Comparison of ENCODE assay signal across 22 cellular contexts in genomic region chr13:95049772-95050171, GRCh38.
"Had no signal": no experiment of that assay in that cellular context is flagged by ENCODE, and none has a peak within 500 bp of the region (broad histone marks: within the 10 kb centered on the region; RNA-seq: fewer than 3 reads in every experiment).

No MANE protein-coding gene starts in this region.

- H3K27me3 Mint-ChIP-seq: activated CD8-positive, alpha-beta memory T cell treated with anti-CD3 and anti-CD28 coated beads, Interleukin-2, amount 10 ng/mL, durations not matched to agents 7 days and 5 days; activated CD8-positive, alpha-beta T cell treated with anti-CD3 and anti-CD28 coated beads for 36 hours; natural killer cell treated with Interleukin-12 subunit alpha and Interleukin-12 subunit beta and Interleukin-15 and Interleukin-18, amount 100 ng/mL, for 72 hours; progenitor cell of endocrine pancreas; stimulated activated naive B cell treated with anti-CD40 and anti-IgM and Interleukin-4, amounts not matched to agents 10 μg/mL and 1 μg/mL and 100 μg/mL, for 72 hours had no signal

- H3K27me3 ChIP-seq: heart right ventricle, sigmoid colon, upper lobe of left lung had no signal

- ATAC-seq: activated CD8-positive, alpha-beta memory T cell treated with anti-CD3 and anti-CD28 coated beads, Interleukin-2, amount 10 ng/mL, durations not matched to agents 7 days and 5 days; activated CD8-positive, alpha-beta T cell treated with anti-CD3 and anti-CD28 coated beads for 36 hours; heart right ventricle; left cardiac atrium; natural killer cell treated with Interleukin-12 subunit alpha and Interleukin-12 subunit beta and Interleukin-15 and Interleukin-18, amount 100 ng/mL, for 72 hours; stimulated activated naive B cell treated with anti-CD40 and anti-IgM and Interleukin-4, amounts not matched to agents 10 μg/mL and 1 μg/mL and 100 μg/mL, for 72 hours had no signal

- H3K27ac ChIP-seq: heart right ventricle, sigmoid colon, upper lobe of left lung, WERI-Rb-1 had no signal

- H3K4me1 ChIP-seq: heart right ventricle, sigmoid colon, upper lobe of left lung had no signal

- H3K4me3 Mint-ChIP-seq: activated CD8-positive, alpha-beta memory T cell treated with anti-CD3 and anti-CD28 coated beads, Interleukin-2, amount 10 ng/mL, durations not matched to agents 7 days and 5 days; activated CD8-positive, alpha-beta T cell treated with anti-CD3 and anti-CD28 coated beads for 36 hours; natural killer cell treated with Interleukin-12 subunit alpha and Interleukin-12 subunit beta and Interleukin-15 and Interleukin-18, amount 100 ng/mL, for 72 hours; stimulated activated naive B cell treated with anti-CD40 and anti-IgM and Interleukin-4, amounts not matched to agents 10 μg/mL and 1 μg/mL and 100 μg/mL, for 72 hours had no signal

- H3K36me3 ChIP-seq: upper lobe of left lung, WERI-Rb-1 had no signal

- H3K9me3 Mint-ChIP-seq: activated CD8-positive, alpha-beta T cell treated with anti-CD3 and anti-CD28 coated beads for 36 hours; natural killer cell treated with Interleukin-12 subunit alpha and Interleukin-12 subunit beta and Interleukin-15 and Interleukin-18, amount 100 ng/mL, for 72 hours; stimulated activated naive B cell treated with anti-CD40 and anti-IgM and Interleukin-4, amounts not matched to agents 10 μg/mL and 1 μg/mL and 100 μg/mL, for 72 hours had no signal

- H3K4me3 ChIP-seq: heart right ventricle, sigmoid colon, smooth muscle cell, upper lobe of left lung had no signal

- H3K9me3 ChIP-seq: heart right ventricle, sigmoid colon, upper lobe of left lung had no signal

- H3K27ac Mint-ChIP-seq: activated CD8-positive, alpha-beta memory T cell treated with anti-CD3 and anti-CD28 coated beads, Interleukin-2, amount 10 ng/mL, durations not matched to agents 7 days and 5 days; activated CD8-positive, alpha-beta T cell treated with anti-CD3 and anti-CD28 coated beads for 36 hours; natural killer cell treated with Interleukin-12 subunit alpha and Interleukin-12 subunit beta and Interleukin-15 and Interleukin-18, amount 100 ng/mL, for 72 hours; progenitor cell of endocrine pancreas; stimulated activated naive B cell treated with anti-CD40 and anti-IgM and Interleukin-4, amounts not matched to agents 10 μg/mL and 1 μg/mL and 100 μg/mL, for 72 hours had no signal

- DNase-seq: activated CD4-positive, alpha-beta T cell treated with anti-CD3 and anti-CD28 coated beads for 1 hour; activated CD8-positive, alpha-beta memory T cell treated with anti-CD3 and anti-CD28 coated beads, Interleukin-2, amount 10 ng/mL, durations not matched to agents 7 days and 5 days; activated CD8-positive, alpha-beta T cell treated with anti-CD3 and anti-CD28 coated beads for 36 hours; activated effector memory CD4-positive, alpha-beta T cell treated with anti-CD3 and anti-CD28 coated beads, Interleukin-2, amount 50 U/mL, for 16 hours; activated naive CD4-positive, alpha-beta T cell treated with anti-CD3 and anti-CD28 coated beads, Interleukin-2, amount 50 U/mL, for 16 hours; central memory CD4-positive, alpha-beta T cell; dermis blood vessel endothelial cell; effector CD8-positive, alpha-beta T cell; erythroblast; foreskin fibroblast; heart right ventricle; islet precursor cell; left cardiac atrium; retina; sigmoid colon; stimulated activated CD4-positive, alpha-beta T cell treated with anti-CD3 and anti-CD28 coated beads, Interleukin-15, amount 100 ng/mL, for 24 hours; stimulated activated naive B cell treated with anti-CD40 and anti-IgM and Interleukin-4, amounts not matched to agents 10 μg/mL and 1 μg/mL and 100 μg/mL, for 72 hours; WERI-Rb-1 had no signal
